In genomic region chr1:226064816-226065248, GRCh38 we compare ENCODE assay signal across 8 cellular contexts. TPM values are rescaled to one million over a fixed set of nuclear protein-coding genes. Genes with fewer than 3 reads are reported as not detected.
A peak's percentile ranks its signal among the peaks of the same experiment; 100 is the strongest.
DNase-seq lines count a peak whose midpoint lies in the region; ATAC-seq, FAIRE-seq and TF ChIP-seq lines count a peak whose summit lies in the region.

No MANE protein-coding gene starts in this region.

- peak overlapping the region; percentile 2 for H3K27ac Mint-ChIP-seq in astrocyte (ENCODE audit: unreplicated experiment)

- ATAC-seq in HG02798 (IDR thresholded peaks at IDR 0.05; ENCODE audit: poor library complexity, unreplicated experiment) (no peak), HG03378 (IDR thresholded peaks at IDR 0.05; ENCODE audit: unreplicated experiment) (no peak)

- FAIRE-seq in HTR-8/SVneo (lab: Jason Lieb, UNC) (no peak), RCC 7860 (lab: Jason Lieb, UNC) (no peak), astrocyte (lab: Jason Lieb, UNC) (no peak)

- peaks cover 30% of the 10 kb centered on the region for H3K36me3 ChIP-seq in astrocyte (ENCODE audit: insufficient read depth, low read length)
- peaks cover 54% of the 10 kb centered on the region for H3K36me3 ChIP-seq in iPS-20b (ENCODE audit: insufficient read depth, low read depth, low read length)
- H3K36me3 ChIP-seq in smooth muscle cell (ENCODE audit: low read depth) = peaks cover 10% of the 10 kb centered on the region

- H3K9ac ChIP-seq in astrocyte (ENCODE audit: low read length) (peak overlapping the region; percentile 67), iPS-20b (ENCODE audit: low read depth, low read length) (peak overlapping the region; percentile 94; the same call in 1 of the 2 replicates), smooth muscle cell (ENCODE audit: low read depth) (no peak overlapping the region)

- TF ChIP-seq CTCF in astrocyte (IDR thresholded peaks at IDR 0.05; ENCODE audit: insufficient read depth, low read depth, low read length) = peak; percentile 83
- peak; percentile 64 for TF ChIP-seq CTCF in smooth muscle cell (IDR thresholded peaks at IDR 0.05; ENCODE audit: borderline replicate concordance, insufficient read depth, poor library complexity, severe bottlenecking)

- H3K27ac ChIP-seq in astrocyte (ENCODE audit: low read depth, low read length) (no peak overlapping the region), iPS-20b (ENCODE audit: low read length) (no peak overlapping the region), smooth muscle cell (ENCODE audit: low read depth) (peak overlapping the region; percentile 96)

- peaks cover 18% of the 10 kb centered on the region for H3K4me1 Mint-ChIP-seq in astrocyte (ENCODE audit: low read depth, unreplicated experiment)

- 5% methylated on average over 5 of the region's 5 CpGs for WGBS in smooth muscle cell (ENCODE audit: low lambda C conversion rate)

- H3K4me2 ChIP-seq in astrocyte (ENCODE audit: low read length) = peak overlapping the region; percentile 88
- peak overlapping the region; percentile 96 for H3K4me2 ChIP-seq in smooth muscle cell

- DNase-seq in DMS79 (lab: John Stamatoyannopoulos, UW) (peak; percentile 45), HTR-8/SVneo (ENCODE audit: insufficient read length, low spot score) (peak; percentile 41), RCC 7860 (ENCODE audit: low spot score) (peak; percentile 37), astrocyte (ENCODE audit: low read depth) (peak; percentile 34), smooth muscle cell (lab: John Stamatoyannopoulos, UW; ENCODE audit: unreplicated experiment) (no peak)

- H3K27me3 ChIP-seq in astrocyte (ENCODE audit: insufficient read depth, low read length) (no peaks in the 10 kb centered on the region), iPS-20b (ENCODE audit: insufficient read depth, low read length) (no peaks in the 10 kb centered on the region), smooth muscle cell (ENCODE audit: low read depth) (no peaks in the 10 kb centered on the region)

- peaks cover 11% of the 10 kb centered on the region for H3K4me1 ChIP-seq in astrocyte (ENCODE audit: insufficient read depth, low read length)
- H3K4me1 ChIP-seq in iPS-20b (ENCODE audit: insufficient read depth, low read length) = peaks cover 32% of the 10 kb centered on the region
- peaks cover 31% of the 10 kb centered on the region for H3K4me1 ChIP-seq in smooth muscle cell (ENCODE audit: low read depth)

- H2AFZ ChIP-seq in astrocyte (ENCODE audit: low read depth, low read length) (no peak overlapping the region), smooth muscle cell (ENCODE audit: low read depth) (no peak overlapping the region)

- H4K20me1 ChIP-seq in astrocyte (ENCODE audit: insufficient read depth, low read length) (peaks cover 69% of the 10 kb centered on the region), smooth muscle cell (ENCODE audit: low read depth) (peaks cover 67% of the 10 kb centered on the region)

- H3K9me3 Mint-ChIP-seq in astrocyte (ENCODE audit: unreplicated experiment) = no peaks in the 10 kb centered on the region

- H3K79me2 ChIP-seq in astrocyte (ENCODE audit: insufficient read depth, low read length) (peaks cover 68% of the 10 kb centered on the region), smooth muscle cell (ENCODE audit: low read depth) (peaks cover 68% of the 10 kb centered on the region)

- H3K4me3 ChIP-seq in astrocyte (ENCODE audit: insufficient read depth, low read depth, low read length) (peak overlapping the region; percentile 77), iPS-20b (ENCODE audit: low read length) (peak overlapping the region; percentile 100), smooth muscle cell (peak overlapping the region; percentile 74)

- H3K4me3 Mint-ChIP-seq in astrocyte (ENCODE audit: unreplicated experiment) = peak overlapping the region; percentile 100

- H3K9me3 ChIP-seq in astrocyte (ENCODE audit: insufficient read depth, low read depth, low read length) (no peaks in the 10 kb centered on the region), iPS-20b (ENCODE audit: insufficient read depth, low read depth, low read length) (no peaks in the 10 kb centered on the region), smooth muscle cell (replicated peaks; ENCODE audit: low read depth) (no peaks in the 10 kb centered on the region)

- peaks cover 19% of the 10 kb centered on the region for H3F3A ChIP-seq in smooth muscle cell (ENCODE audit: low read depth)

- H3K36me3 Mint-ChIP-seq in astrocyte (ENCODE audit: low read depth, unreplicated experiment) = peaks cover 9% of the 10 kb centered on the region

- H3K27me3 Mint-ChIP-seq in astrocyte (ENCODE audit: low read depth, unreplicated experiment) = no peaks in the 10 kb centered on the region

RNA-seq across cellular contexts. Expression of gene H3-3A, which starts 2.3 kb away (rescaled TPM):
- total RNA-seq in astrocyte (340 and 375 TPM in 2 replicates), smooth muscle cell (459 and 461 TPM in 2 replicates)
- 426 and 430 TPM in 2 replicates for polyA plus RNA-seq in smooth muscle cell
